ENCODE assay signal across 9 cellular contexts in genomic region chr9:93958875-93959682, GRCh38. TPM values are rescaled to one million over a fixed set of nuclear protein-coding genes. Genes with fewer than 3 reads are reported as not detected.
DNase-seq lines count a peak whose midpoint lies in the region; ATAC-seq, FAIRE-seq and TF ChIP-seq lines count a peak whose summit lies in the region.
"Had no signal": no experiment of that assay in that cellular context is flagged by ENCODE, and none has a peak within 500 bp of the region (broad histone marks: within the 10 kb centered on the region; RNA-seq: fewer than 3 reads in every experiment).

No MANE protein-coding gene starts in this region.

- H4K20me1 ChIP-seq in osteoblast (ENCODE audit: insufficient read depth, low read length): no peaks in the 10 kb centered on the region

- TF ChIP-seq EP300 in esophagus muscularis mucosa (IDR thresholded peaks at IDR 0.05): no peak

- H3K36me3 ChIP-seq in esophagus muscularis mucosa (no peaks in the 10 kb centered on the region), osteoblast (ENCODE audit: insufficient read depth, low read length) (no peaks in the 10 kb centered on the region)

- peaks cover 43 to 61% (median 56%) of the 10 kb centered on the region in 4 donors for H3K4me1 ChIP-seq in esophagus muscularis mucosa
- peaks cover 13% of the 10 kb centered on the region for H3K4me1 ChIP-seq in osteoblast (ENCODE audit: insufficient read depth, low read length)

- H3K4me2 ChIP-seq in osteoblast (ENCODE audit: insufficient read depth, low read length): peak overlapping the region; percentile 93

- TF ChIP-seq CTCF in esophagus muscularis mucosa (IDR thresholded peaks at IDR 0.05) (no peak), osteoblast (IDR thresholded peaks at IDR 0.05; ENCODE audit: extremely low read depth, low read depth, low read length) (no peak)

- H2AFZ ChIP-seq in osteoblast (ENCODE audit: low read length): peak overlapping the region; percentile 92

- H3K27me3 ChIP-seq in esophagus muscularis mucosa (peaks cover 20 to 77% (median 68%) of the 10 kb centered on the region in 4 donors), osteoblast (ENCODE audit: insufficient read depth, low read length) (peaks cover 15% of the 10 kb centered on the region)

- TF ChIP-seq POLR2A in esophagus muscularis mucosa (IDR thresholded peaks at IDR 0.05; ENCODE audit: low read depth) (no peak), GM12892 (IDR thresholded peaks at IDR 0.05; ENCODE audit: low read depth, low read length) (no peak)

- intact Hi-C loops in esophagus muscularis mucosa (cut with DNase I): no loop called here

- H3K9me3 ChIP-seq in esophagus muscularis mucosa (no peaks in the 10 kb centered on the region), osteoblast (ENCODE audit: low read depth, low read length) (no peaks in the 10 kb centered on the region)

- ATAC-seq in HG03342 (IDR thresholded peaks at IDR 0.05; ENCODE audit: unreplicated experiment) (no peak), GM21423 (IDR thresholded peaks at IDR 0.05; ENCODE audit: unreplicated experiment) (no peak)

- FAIRE-seq in GM12892 (lab: Jason Lieb, UNC): no peak

- H3K4me3 ChIP-seq in esophagus muscularis mucosa (peak overlapping the region; percentile 2 to 38 (median 30)), osteoblast (ENCODE audit: insufficient read depth, low read length) (peak overlapping the region; percentile 72)

- 10% methylated on average over 42 of the region's 64 CpGs for WGBS in esophagus muscularis mucosa

- DNase-seq in GM03348 (ENCODE audit: low spot score) (peak; percentile 57), NOMO-1 (lab: John Stamatoyannopoulos, UW; ENCODE audit: unreplicated experiment in 2 of 2) (peak; percentile 40 to 54), esophagus muscularis mucosa (ENCODE audit: extremely low spot score) (no peak), osteoblast (ENCODE audit: insufficient read length, low spot score, missing footprints) (peak; percentile 98), GM12892 (ENCODE audit: insufficient read length) (no peak)
- no peak for DNase-seq in stimulated activated CD4-positive, alpha-beta T cell treated with anti-CD3 and anti-CD28 coated beads, Interleukin-4, amount 100 ng/mL, for 4 hours

- H3K79me2 ChIP-seq in osteoblast (ENCODE audit: insufficient read depth, low read length): peaks cover under 1% of the 10 kb centered on the region

- H3K27ac ChIP-seq in esophagus muscularis mucosa (replicated peaks in 1 of 4) (no peak overlapping the region), osteoblast (ENCODE audit: low read depth, low read length) (no peak overlapping the region)
- H3K27ac ChIP-seq: epithelial cell of prostate had no signal

RNA-seq across cellular contexts. Expression of gene BARX1, which starts 3.9 kb away (rescaled TPM):
- total RNA-seq in esophagus muscularis mucosa: under 1 TPM in 1 of 4 donors, not detected in 3; 0.42 TPM
- total RNA-seq in osteoblast: 8.5 and 15.6 TPM in 2 replicates
- polyA plus RNA-seq in GM12892 (2012; ENCODE audit: missing spikeins): not detected

Comparison
In these comparisons a context has a peak if more than half of its experiments do, and no peak if none do; other contexts are left out.
1. DNase-seq: peak in GM03348 (single experiment), NOMO-1 (2 of 2) and osteoblast (single experiment); none in esophagus muscularis mucosa (single experiment), GM12892 (single experiment) and stimulated activated CD4-positive, alpha-beta T cell treated with anti-CD3 and anti-CD28 coated beads, Interleukin-4, amount 100 ng/mL, for 4 hours (0 of 2).